ENCODE assay signal across 2 cellular contexts in genomic region chr1:26533951-26534514, GRCh38.
TF ChIP-seq lines count a peak whose summit lies in the region.

No MANE protein-coding gene starts in this region.

TF ChIP-seq in SK-N-SH, 30 proteins besides CTCF, POLR2A, EP300 and RAD21 (continued from another document):
- TF ChIP-seq MXI1 (IDR thresholded peaks at IDR 0.05; ENCODE audit: low read depth, low read length) (no peak), SIN3A (IDR thresholded peaks at IDR 0.05; ENCODE audit: borderline replicate concordance, low read depth, low read length) (no peak), YY1 (IDR thresholded peaks at IDR 0.05; ENCODE audit: low read depth) (no peak), GATA2 (CRISPR knock-in tag; IDR thresholded peaks at IDR 0.05) (no peak), REST (IDR thresholded peaks at IDR 0.05; ENCODE audit: low read depth, low read length) (no peak), RFX5 (IDR thresholded peaks at IDR 0.05; ENCODE audit: low read length) (no peak), POLR2AphosphoS5 (IDR thresholded peaks at IDR 0.05; ENCODE audit: low read depth, low read length) (no peak), ELF1 (IDR thresholded peaks at IDR 0.05) (no peak), SMC3 (IDR thresholded peaks at IDR 0.05; ENCODE audit: low read depth, low read length) (no peak), RXRA (IDR thresholded peaks at IDR 0.05; ENCODE audit: borderline replicate concordance, low read depth) (no peak), IRF3 (IDR thresholded peaks at IDR 0.05; ENCODE audit: low read depth, low read length) (no peak), RCOR1 (IDR thresholded peaks at IDR 0.05; ENCODE audit: low read length) (no peak), JUND (IDR thresholded peaks at IDR 0.05) (no peak)

TF ChIP-seq in SK-N-SH treated with all-trans-retinoic acid at 6 μM for 48 hours, 23 proteins besides CTCF, POLR2A, EP300 and RAD21 (continued from another document):
- TF ChIP-seq ARNTL (CRISPR knock-in tag; IDR thresholded peaks at IDR 0.05; ENCODE audit: borderline replicate concordance, low read depth) (no peak), ZNF8 (CRISPR knock-in tag; IDR thresholded peaks at IDR 0.05) (no peak), CSRNP3 (CRISPR knock-in tag; IDR thresholded peaks at IDR 0.05) (no peak), BACH2 (CRISPR knock-in tag; IDR thresholded peaks at IDR 0.05; ENCODE audit: borderline replicate concordance) (no peak)
